In the genomic region with DNA sequence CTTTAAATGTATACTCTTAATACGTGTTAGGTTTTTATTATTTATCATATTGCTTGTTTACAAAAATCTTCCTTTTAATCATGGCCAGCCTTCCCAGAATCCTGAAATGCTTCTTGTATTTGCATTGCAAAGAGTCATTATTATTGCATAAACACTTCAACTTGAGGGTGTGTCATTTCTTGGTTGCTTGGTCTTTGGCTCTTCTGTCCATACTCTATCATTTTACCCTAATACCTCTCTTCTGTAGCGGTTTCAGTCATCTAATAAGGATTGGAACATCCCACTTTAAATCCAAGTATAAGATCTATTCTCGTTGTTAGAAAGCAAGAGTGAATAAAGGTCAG, we compare ENCODE assay signal across 1 cellular context.
TF ChIP-seq lines count a peak whose summit lies in the region.

No MANE protein-coding gene starts in this region.

TF ChIP-seq in HEK293, 187 proteins besides CTCF, POLR2A, EP300 and RAD21 (continued from another document):
- TF ChIP-seq ZNF23 (tag by site-specific recombination; IDR thresholded peaks at IDR 0.05; ENCODE audit: borderline replicate concordance), result no peak
- TF ChIP-seq, protein P1, sequence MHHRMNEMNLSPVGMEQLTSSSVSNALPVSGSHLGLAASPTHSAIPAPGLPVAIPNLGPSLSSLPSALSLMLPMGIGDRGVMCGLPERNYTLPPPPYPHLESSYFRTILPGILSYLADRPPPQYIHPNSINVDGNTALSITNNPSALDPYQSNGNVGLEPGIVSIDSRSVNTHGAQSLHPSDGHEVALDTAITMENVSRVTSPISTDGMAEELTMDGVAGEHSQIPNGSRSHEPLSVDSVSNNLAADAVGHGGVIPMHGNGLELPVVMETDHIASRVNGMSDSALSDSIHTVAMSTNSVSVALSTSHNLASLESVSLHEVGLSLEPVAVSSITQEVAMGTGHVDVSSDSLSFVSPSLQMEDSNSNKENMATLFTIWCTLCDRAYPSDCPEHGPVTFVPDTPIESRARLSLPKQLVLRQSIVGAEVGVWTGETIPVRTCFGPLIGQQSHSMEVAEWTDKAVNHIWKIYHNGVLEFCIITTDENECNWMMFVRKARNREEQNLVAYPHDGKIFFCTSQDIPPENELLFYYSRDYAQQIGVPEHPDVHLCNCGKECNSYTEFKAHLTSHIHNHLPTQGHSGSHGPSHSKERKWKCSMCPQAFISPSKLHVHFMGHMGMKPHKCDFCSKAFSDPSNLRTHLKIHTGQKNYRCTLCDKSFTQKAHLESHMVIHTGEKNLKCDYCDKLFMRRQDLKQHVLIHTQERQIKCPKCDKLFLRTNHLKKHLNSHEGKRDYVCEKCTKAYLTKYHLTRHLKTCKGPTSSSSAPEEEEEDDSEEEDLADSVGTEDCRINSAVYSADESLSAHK (tag by site-specific recombination; IDR thresholded peaks at IDR 0.05), result no peak
- no peak for TF ChIP-seq ZNF19 (tag by site-specific recombination; IDR thresholded peaks at IDR 0.05; ENCODE audit: low read depth)
- peak; percentile 78 for TF ChIP-seq KLF10 (tag by site-specific recombination; IDR thresholded peaks at IDR 0.05)
- TF ChIP-seq, protein P2, sequence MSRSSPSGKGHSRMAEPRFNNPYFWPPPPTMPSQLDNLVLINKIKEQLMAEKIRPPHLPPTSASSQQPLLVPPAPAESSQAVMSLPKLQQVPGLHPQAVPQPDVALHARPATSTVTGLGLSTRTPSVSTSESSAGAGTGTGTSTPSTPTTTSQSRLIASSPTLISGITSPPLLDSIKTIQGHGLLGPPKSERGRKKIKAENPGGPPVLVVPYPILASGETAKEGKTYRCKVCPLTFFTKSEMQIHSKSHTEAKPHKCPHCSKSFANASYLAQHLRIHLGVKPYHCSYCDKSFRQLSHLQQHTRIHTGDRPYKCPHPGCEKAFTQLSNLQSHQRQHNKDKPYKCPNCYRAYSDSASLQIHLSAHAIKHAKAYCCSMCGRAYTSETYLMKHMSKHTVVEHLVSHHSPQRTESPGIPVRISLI (tag by site-specific recombination; IDR thresholded peaks at IDR 0.05), result peak; percentile 82; the same call in 1 of the 2 replicates
